In genomic region chr10:43214071-43214955, GRCh38 we compare ENCODE assay signal across 15 cellular contexts. TPM values are rescaled to one million over a fixed set of nuclear protein-coding genes. Genes with fewer than 3 reads are reported as not detected.
DNase-seq lines count a peak whose midpoint lies in the region; ATAC-seq and TF ChIP-seq lines count a peak whose summit lies in the region.
"Had no signal": no experiment of that assay in that cellular context is flagged by ENCODE, and none has a peak within 500 bp of the region (broad histone marks: within the 10 kb centered on the region; RNA-seq: fewer than 3 reads in every experiment).

No MANE protein-coding gene starts in this region.

- H3K36me3 ChIP-seq in adipocyte (ENCODE audit: control insufficient read depth, insufficient read depth, low read length, severe bottlenecking) = no peaks in the 10 kb centered on the region
- H3K36me3 ChIP-seq: left lung, upper lobe of left lung had no signal

- no peaks in the 10 kb centered on the region for H3K9me3 ChIP-seq in adipocyte (ENCODE audit: control insufficient read depth, low read length)
- H3K9me3 ChIP-seq: left lung, upper lobe of left lung had no signal

- peak overlapping the region; percentile 55 for H3K27ac ChIP-seq in temporal lobe (ENCODE audit: low read depth, low read length)
- H3K27ac ChIP-seq: left lung, upper lobe of left lung, VCaP had no signal

- no peak for ATAC-seq in Right ventricle myocardium inferior
- no peak for ATAC-seq in left cardiac atrium
- ATAC-seq: activated naive CD8-positive, alpha-beta T cell treated with anti-CD3 and anti-CD28 coated beads, Interleukin-2, amount 50 U/mL, for 24 hours; left lung had no signal

- H3K9ac ChIP-seq in adipocyte (ENCODE audit: low read length) = no peak overlapping the region

- intact Hi-C loops in Right ventricle myocardium inferior (cut with DNase I) = no loop called here
- intact Hi-C loops in left cardiac atrium (cut with DNase I) = no loop called here

- no peak overlapping the region for H3K4me3 ChIP-seq in adipocyte (ENCODE audit: low read length)
- no peak overlapping the region for H3K4me3 ChIP-seq in fibroblast of the aortic adventitia (ENCODE audit: low read depth, low read length)
- H3K4me3 ChIP-seq: left lung, upper lobe of left lung had no signal

- H3K27me3 ChIP-seq in adipocyte (replicated peaks; ENCODE audit: control insufficient read depth, insufficient read depth, low read length) = peaks cover 60% of the 10 kb centered on the region
- H3K27me3 ChIP-seq: upper lobe of left lung had no signal

- no peak for TF ChIP-seq CTCF in fibroblast of the aortic adventitia (IDR thresholded peaks at IDR 0.05; ENCODE audit: insufficient read depth, low read length)

- DNase-seq in Right ventricle myocardium inferior (ENCODE audit: missing footprints) (peak; percentile 43), left cardiac atrium (no peak), adipocyte (ENCODE audit: low read depth) (peak; percentile 21), fibroblast of the aortic adventitia (ENCODE audit: low read depth) (peak; percentile 20), NCI-H69 (lab: John Stamatoyannopoulos, UW) (no peak), NCI-H2171 (lab: John Stamatoyannopoulos, UW) (no peak), NCI-H1092 (lab: John Stamatoyannopoulos, UW) (no peak)
- DNase-seq: activated CD8-positive, alpha-beta memory T cell treated with anti-CD3 and anti-CD28 coated beads for 24 hours; activated naive CD8-positive, alpha-beta T cell treated with anti-CD3 and anti-CD28 coated beads, Interleukin-2, amount 50 U/mL, for 24 hours; COR-L47; stimulated activated naive CD4-positive, alpha-beta T cell treated with Interleukin-2 at 50 U/mL for 16 hours had no signal

- H3K4me1 ChIP-seq in adipocyte (ENCODE audit: control insufficient read depth, insufficient read depth, low read length) = no peaks in the 10 kb centered on the region
- H3K4me1 ChIP-seq: left lung, upper lobe of left lung had no signal

RNA-seq across cellular contexts. Expression of gene RASGEF1A, which starts 52.6 kb away (rescaled TPM):
- total RNA-seq in Right ventricle myocardium inferior (1.4 TPM), left cardiac atrium (1 to 10 TPM; 1.4 to 2.0 TPM), fibroblast of the aortic adventitia (ENCODE audit: low replicate concordance) (0.54 and 0.82 TPM in 2 replicates), temporal lobe (12.5 TPM)

Comparison
In these comparisons a context has a peak if more than half of its experiments do, and no peak if none do; other contexts are left out.
1. DNase-seq: peak in Right ventricle myocardium inferior (single experiment), adipocyte (single experiment) and fibroblast of the aortic adventitia (single experiment); none in left cardiac atrium (single experiment), NCI-H69 (single experiment), NCI-H2171 (single experiment) and NCI-H1092 (single experiment).